In genomic region chr2:43210467-43211303, GRCh38 we compare ENCODE assay signal across 9 cellular contexts. TPM values are rescaled to one million over a fixed set of nuclear protein-coding genes. Genes with fewer than 3 reads are reported as not detected.
DNase-seq lines count a peak whose midpoint lies in the region; ATAC-seq lines count a peak whose summit lies in the region.
"Had no signal": no experiment of that assay in that cellular context is flagged by ENCODE, and none has a peak within 500 bp of the region (broad histone marks: within the 10 kb centered on the region; RNA-seq: fewer than 3 reads in every experiment).

No MANE protein-coding gene starts in this region.

- H3K27me3 Mint-ChIP-seq in activated CD4-positive, alpha-beta T cell treated with anti-CD3 and anti-CD28 coated beads, Interleukin-2, amount 10 ng/mL, durations not matched to agents 7 days and 5 days, result no peaks in the 10 kb centered on the region
- H3K27me3 Mint-ChIP-seq in stimulated activated naive CD8-positive, alpha-beta T cell treated with anti-CD3 and anti-CD28 coated beads, Interleukin-15, Interleukin-2, amounts not matched to agents 100 ng/mL and 50 ng/mL, for 24 hours, result no peaks in the 10 kb centered on the region

- peaks cover 46% of the 10 kb centered on the region for H3K4me1 Mint-ChIP-seq in activated CD4-positive, alpha-beta T cell treated with anti-CD3 and anti-CD28 coated beads, Interleukin-2, amount 10 ng/mL, durations not matched to agents 7 days and 5 days
- peaks cover 31% of the 10 kb centered on the region for H3K4me1 Mint-ChIP-seq in stimulated activated naive CD8-positive, alpha-beta T cell treated with anti-CD3 and anti-CD28 coated beads, Interleukin-15, Interleukin-2, amounts not matched to agents 100 ng/mL and 50 ng/mL, for 24 hours (ENCODE audit: low read depth)

- CTCF ChIA-PET in activated CD4-positive, alpha-beta T cell treated with anti-CD3 and anti-CD28 coated beads, Interleukin-2, amount 10 ng/mL, durations not matched to agents 7 days and 5 days (lab: Charles Lee), result interaction anchor here (1.8 to 29.8 kb wide), 3 partner anchors 8 to 78 kb away, joined by 6 to 525 read pairs (median 7); no protein-coding TSS in a partner anchor

- POLR2A ChIA-PET in activated CD4-positive, alpha-beta T cell treated with anti-CD3 and anti-CD28 coated beads, Interleukin-2, amount 10 ng/mL, durations not matched to agents 7 days and 5 days (lab: Charles Lee), result no interaction called here

- peaks cover 3% of the 10 kb centered on the region for H3K36me3 Mint-ChIP-seq in activated CD4-positive, alpha-beta T cell treated with anti-CD3 and anti-CD28 coated beads, Interleukin-2, amount 10 ng/mL, durations not matched to agents 7 days and 5 days (ENCODE audit: low read depth)
- no peaks in the 10 kb centered on the region for H3K36me3 Mint-ChIP-seq in stimulated activated naive CD8-positive, alpha-beta T cell treated with anti-CD3 and anti-CD28 coated beads, Interleukin-15, Interleukin-2, amounts not matched to agents 100 ng/mL and 50 ng/mL, for 24 hours (ENCODE audit: low read depth)

- no peak for ATAC-seq in GM21526 (IDR thresholded peaks at IDR 0.05; ENCODE audit: low FRiP score, unreplicated experiment)
- ATAC-seq in HG02798 (IDR thresholded peaks at IDR 0.05; ENCODE audit: poor library complexity, unreplicated experiment), result no peak

- peak overlapping the region; percentile 35 for H3K27ac ChIP-seq in KOPT-K1 (ENCODE audit: low read depth, low read length, poor library complexity, severe bottlenecking)
- H3K27ac ChIP-seq: epithelial cell of prostate, KMS-11 had no signal

- no peaks in the 10 kb centered on the region for H3K9me3 Mint-ChIP-seq in activated CD4-positive, alpha-beta T cell treated with anti-CD3 and anti-CD28 coated beads, Interleukin-2, amount 10 ng/mL, durations not matched to agents 7 days and 5 days
- no peaks in the 10 kb centered on the region for H3K9me3 Mint-ChIP-seq in stimulated activated naive CD8-positive, alpha-beta T cell treated with anti-CD3 and anti-CD28 coated beads, Interleukin-15, Interleukin-2, amounts not matched to agents 100 ng/mL and 50 ng/mL, for 24 hours

- H3K4me3 Mint-ChIP-seq in activated CD4-positive, alpha-beta T cell treated with anti-CD3 and anti-CD28 coated beads, Interleukin-2, amount 10 ng/mL, durations not matched to agents 7 days and 5 days, result no peak overlapping the region
- H3K4me3 Mint-ChIP-seq in stimulated activated naive CD8-positive, alpha-beta T cell treated with anti-CD3 and anti-CD28 coated beads, Interleukin-15, Interleukin-2, amounts not matched to agents 100 ng/mL and 50 ng/mL, for 24 hours, result peak overlapping the region; percentile 23

- no peaks in the 10 kb centered on the region for H3K9me3 ChIP-seq in KOPT-K1 (ENCODE audit: insufficient read depth, low read length, poor library complexity, severe bottlenecking)

- no peaks in the 10 kb centered on the region for H3K36me3 ChIP-seq in KOPT-K1 (ENCODE audit: insufficient read depth, low read length)

- peak; percentile 46 for DNase-seq in activated CD4-positive, alpha-beta T cell treated with anti-CD3 and anti-CD28 coated beads, Interleukin-2, amount 10 ng/mL, durations not matched to agents 7 days and 5 days
- DNase-seq in iris pigment epithelial cell (ENCODE audit: low read depth), result peak; percentile 45
- DNase-seq in NCI-H524 treated with DMSO at 0.1 percent for 48 hours (lab: John Stamatoyannopoulos, UW), result no peak

- H3K27ac Mint-ChIP-seq in activated CD4-positive, alpha-beta T cell treated with anti-CD3 and anti-CD28 coated beads, Interleukin-2, amount 10 ng/mL, durations not matched to agents 7 days and 5 days, result peak overlapping the region; percentile 68
- H3K27ac Mint-ChIP-seq in stimulated activated naive CD8-positive, alpha-beta T cell treated with anti-CD3 and anti-CD28 coated beads, Interleukin-15, Interleukin-2, amounts not matched to agents 100 ng/mL and 50 ng/mL, for 24 hours, result peak overlapping the region; percentile 74

RNA-seq across cellular contexts. Expression of gene ZFP36L2, which starts 15.7 kb away (rescaled TPM):
- total RNA-seq in activated CD4-positive, alpha-beta T cell treated with anti-CD3 and anti-CD28 coated beads, Interleukin-2, amount 10 ng/mL, durations not matched to agents 7 days and 5 days, result 100 to 1,000 TPM; 210 to 228 TPM
